In genomic region chr18:59139291-59139614, GRCh38 we compare ENCODE assay signal across 8 cellular contexts. TPM values are rescaled to one million over a fixed set of nuclear protein-coding genes. Genes with fewer than 3 reads are reported as not detected.
DNase-seq lines count a peak whose midpoint lies in the region; ATAC-seq and TF ChIP-seq lines count a peak whose summit lies in the region.

No MANE protein-coding gene starts in this region.

- TF ChIP-seq CTCF in GM12875 (IDR thresholded peaks at IDR 0.05; ENCODE audit: borderline replicate concordance, insufficient read depth, low read depth, low read length) = no peak

- H3K9me3 Mint-ChIP-seq in T-helper 1 cell treated with Interleukin-12 subunit alpha and Interleukin-12 subunit beta and Interleukin-4 antibody, amounts not matched to agents 30 μg/mL and 1 μg/mL, for 36 hours = no peaks in the 10 kb centered on the region

- H3K27ac Mint-ChIP-seq in T-helper 1 cell treated with Interleukin-12 subunit alpha and Interleukin-12 subunit beta and Interleukin-4 antibody, amounts not matched to agents 30 μg/mL and 1 μg/mL, for 36 hours = peak overlapping the region; percentile 99

- DNase-seq in NCI-H146 (lab: John Stamatoyannopoulos, UW) (peak; percentile 99), hepatic stellate cell (ENCODE audit: low spot score) (peak; percentile 89), renal cortical epithelial cell (ENCODE audit: low read depth) (peak; percentile 78), inferior parietal cortex (ENCODE audit: extremely low spot score) (no peak)

- H3K36me3 Mint-ChIP-seq in T-helper 1 cell treated with Interleukin-12 subunit alpha and Interleukin-12 subunit beta and Interleukin-4 antibody, amounts not matched to agents 30 μg/mL and 1 μg/mL, for 36 hours (ENCODE audit: low read depth) = no peaks in the 10 kb centered on the region

- peak overlapping the region; percentile 64 for H3K4me3 ChIP-seq in GM12875 (ENCODE audit: low read depth, low read length)

- H3K4me1 Mint-ChIP-seq in T-helper 1 cell treated with Interleukin-12 subunit alpha and Interleukin-12 subunit beta and Interleukin-4 antibody, amounts not matched to agents 30 μg/mL and 1 μg/mL, for 36 hours (ENCODE audit: low read depth) = peaks cover 36% of the 10 kb centered on the region

- H3K27ac ChIP-seq in angular gyrus (ENCODE audit: low read depth, low read length) = peak overlapping the region; percentile 94

- peak overlapping the region; percentile 94 for H3K4me3 Mint-ChIP-seq in T-helper 1 cell treated with Interleukin-12 subunit alpha and Interleukin-12 subunit beta and Interleukin-4 antibody, amounts not matched to agents 30 μg/mL and 1 μg/mL, for 36 hours

- peaks cover 21% of the 10 kb centered on the region for H3K27me3 Mint-ChIP-seq in T-helper 1 cell treated with Interleukin-12 subunit alpha and Interleukin-12 subunit beta and Interleukin-4 antibody, amounts not matched to agents 30 μg/mL and 1 μg/mL, for 36 hours (ENCODE audit: low read depth)

- ATAC-seq in HG02798 (IDR thresholded peaks at IDR 0.05; ENCODE audit: poor library complexity, unreplicated experiment) = peak; percentile 73

RNA-seq across cellular contexts. Expression of gene SEC11C, which starts 0.4 kb away (rescaled TPM):
- 20.9 and 36.5 TPM in 2 replicates for total RNA-seq in renal cortical epithelial cell
